33 cellular contexts compared by ENCODE assay signal in genomic region chr1:165423181-165423580, GRCh38. TPM values are rescaled to one million over a fixed set of nuclear protein-coding genes. Genes with fewer than 3 reads are reported as not detected.
"Had no signal": no experiment of that assay in that cellular context is flagged by ENCODE, and none has a peak within 500 bp of the region (broad histone marks: within the 10 kb centered on the region; RNA-seq: fewer than 3 reads in every experiment).

No MANE protein-coding gene starts in this region.

- H3K36me3 ChIP-seq: adrenal gland, breast epithelium, MG63, Peyer's patch, SJSA1 had no signal

- H3K9ac ChIP-seq: SK-N-SH had no signal

- H3K4me3 ChIP-seq: adrenal gland, body of pancreas, breast epithelium, MG63, Peyer's patch, SJSA1 had no signal

- DNase-seq: activated CD4-positive, alpha-beta T cell treated with anti-CD3 and anti-CD28 coated beads for 36 hours; activated CD4-positive, alpha-beta T cell treated with anti-CD3 and anti-CD28 coated beads, Interleukin-2, amount 10 ng/mL, durations not matched to agents 7 days and 5 days; activated CD4-positive, alpha-beta T cell treated with anti-CD3 and anti-CD28 coated beads, Interleukin-2, amount 50 U/mL, for 48 hours; activated CD8-positive, alpha-beta T cell treated with anti-CD3 and anti-CD28 coated beads, Interleukin-2, amount 10 ng/mL, durations not matched to agents 7 days and 5 days; activated gamma-delta T cell; activated naive CD4-positive, alpha-beta T cell treated with Interleukin-2 at 50 U/mL for 16 hours; activated naive CD8-positive, alpha-beta T cell treated with anti-CD3 and anti-CD28 coated beads, Interleukin-2, amount 10 ng/mL, durations not matched to agents 7 days and 5 days; activated T-cell treated with anti-CD3 and anti-CD28 coated beads, Interleukin-2, amount 50 U/mL, for 24 hours; adrenal gland; body of pancreas; Kasumi-1; KG1; MG63; NCI-H1092; NCI-H1436 treated with DMSO at 0.1 percent for 48 hours; NCI-H1694 treated with DMSO at 0.1 percent for 48 hours; NCI-H2029; NCI-H345; NCI-H526; NCI-H774; NK-92 treated with Interleukin-12 subunit alpha and Interleukin-12 subunit beta, amount 100 ng/mL, for 24 hours; PC-3; Peyer's patch; RPMI8226; SHP77 treated with DMSO at 0.1 percent for 48 hours; SK-N-SH had no signal

- H3K27ac ChIP-seq: adrenal gland, body of pancreas, SJSA1 had no signal

- H3K4me1 ChIP-seq: adrenal gland, body of pancreas, breast epithelium, SJSA1 had no signal

- H3K27me3 ChIP-seq: adrenal gland, body of pancreas, breast epithelium, MG63, Peyer's patch, SJSA1 had no signal

- H3K9me3 ChIP-seq: adrenal gland, body of pancreas, breast epithelium, MG63, Peyer's patch, SJSA1, SK-N-SH had no signal

- FAIRE-seq: astrocyte, TTC549 had no signal

RNA-seq across cellular contexts. Expression of gene RXRG, which starts 21.7 kb away (rescaled TPM):
- total RNA-seq: activated CD4-positive, alpha-beta T cell treated with anti-CD3 and anti-CD28 coated beads, Interleukin-2, amount 10 ng/mL, durations not matched to agents 7 days and 5 days; activated CD8-positive, alpha-beta T cell treated with anti-CD3 and anti-CD28 coated beads, Interleukin-2, amount 10 ng/mL, durations not matched to agents 7 days and 5 days; activated naive CD8-positive, alpha-beta T cell treated with anti-CD3 and anti-CD28 coated beads, Interleukin-2, amount 10 ng/mL, durations not matched to agents 7 days and 5 days; activated T-helper 2 cell treated with anti-CD3 and anti-CD28 coated beads, Interferon-gamma antibody, Interleukin-2, Interleukin-4, amounts not matched to agents 10 μg/mL and 5 μg/mL and 100 μg/mL, durations not matched to agents 14 hours and 24 hours and 36 hours; astrocyte; NCI-H460; PC-3; SJSA1; WTC11 had no signal
- polyA plus RNA-seq: SK-N-SH had no signal
